ENCODE assay signal across 1 cellular context in genomic region chr3:38620236-38620635, GRCh38.
TF ChIP-seq lines count a peak whose summit lies in the region.

No MANE protein-coding gene starts in this region.

TF ChIP-seq in IMR-90, 13 proteins besides CTCF, POLR2A, EP300 and RAD21:
- TF ChIP-seq CEBPB (IDR thresholded peaks at IDR 0.05; ENCODE audit: low read depth, low read length) (no peak), MAFK (IDR thresholded peaks at IDR 0.05; ENCODE audit: low read depth, low read length) (no peak), RCOR1 (IDR thresholded peaks at IDR 0.05; ENCODE audit: insufficient replicate concordance, low read length) (no peak), FOS (IDR thresholded peaks at IDR 0.05; ENCODE audit: low read depth, low read length) (no peak), MAZ (IDR thresholded peaks at IDR 0.05; ENCODE audit: borderline replicate concordance, low read depth, low read length) (no peak), MXI1 (IDR thresholded peaks at IDR 0.05; ENCODE audit: borderline replicate concordance, low read depth, low read length) (no peak), BHLHE40 (IDR thresholded peaks at IDR 0.05; ENCODE audit: low read depth, low read length) (no peak), CHD1 (IDR thresholded peaks at IDR 0.05; ENCODE audit: low read depth, low read length) (no peak), NFE2L2 (IDR thresholded peaks at IDR 0.05; ENCODE audit: low read depth, low read length) (no peak), RFX5 (IDR thresholded peaks at IDR 0.05; ENCODE audit: low read depth, low read length) (no peak), USF2 (IDR thresholded peaks at IDR 0.05; ENCODE audit: low read depth, low read length) (no peak), ELK1 (IDR thresholded peaks at IDR 0.05; ENCODE audit: borderline replicate concordance, low read depth, low read length) (no peak), SMC3 (IDR thresholded peaks at IDR 0.05; ENCODE audit: low read depth, low read length) (no peak)
